1 cellular context compared by ENCODE assay signal in genomic region chr16:2155091-2156024, GRCh38.
TF ChIP-seq lines count a peak whose summit lies in the region.

TRAF7 (plus strand) TSS chr16:2155782; CDS start chr16:2163921, 8,139 bp downstream.

TF ChIP-seq in HepG2, 621 proteins besides CTCF, POLR2A, EP300 and RAD21 (continued from another document and continues in another):
- TF ChIP-seq IKZF5 (CRISPR knock-in tag; IDR thresholded peaks at IDR 0.05): 0 out of 2 replicates have a peak, but pooled peaks have one; percentile 40
- TF ChIP-seq, protein P1, sequence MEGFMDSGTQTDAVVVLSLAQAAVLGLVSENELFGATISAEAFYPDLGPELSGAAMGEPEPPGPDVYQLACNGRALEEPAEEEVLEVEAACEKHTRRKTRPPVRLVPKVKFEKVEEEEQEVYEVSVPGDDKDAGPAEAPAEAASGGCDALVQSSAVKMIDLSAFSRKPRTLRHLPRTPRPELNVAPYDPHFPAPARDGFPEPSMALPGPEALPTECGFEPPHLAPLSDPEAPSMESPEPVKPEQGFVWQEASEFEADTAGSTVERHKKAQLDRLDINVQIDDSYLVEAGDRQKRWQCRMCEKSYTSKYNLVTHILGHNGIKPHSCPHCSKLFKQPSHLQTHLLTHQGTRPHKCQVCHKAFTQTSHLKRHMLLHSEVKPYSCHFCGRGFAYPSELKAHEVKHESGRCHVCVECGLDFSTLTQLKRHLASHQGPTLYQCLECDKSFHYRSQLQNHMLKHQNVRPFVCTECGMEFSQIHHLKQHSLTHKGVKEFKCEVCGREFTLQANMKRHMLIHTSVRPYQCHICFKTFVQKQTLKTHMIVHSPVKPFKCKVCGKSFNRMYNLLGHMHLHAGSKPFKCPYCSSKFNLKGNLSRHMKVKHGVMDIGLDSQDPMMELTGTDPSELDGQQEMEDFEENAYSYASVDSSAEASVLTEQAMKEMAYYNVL (CRISPR knock-in tag; IDR thresholded peaks at IDR 0.05; ENCODE audit: borderline replicate concordance): peak; percentile 62; the same call in 1 of the 2 replicates
- 0 out of 2 replicates have a peak, but pooled peaks have one; percentile 29 for TF ChIP-seq RFX5 (IDR thresholded peaks at IDR 0.05; ENCODE audit: low read depth, low read length)
- TF ChIP-seq ZNF230 (CRISPR knock-in tag; IDR thresholded peaks at IDR 0.05): 0 out of 2 replicates have a peak, but pooled peaks have one; percentile 65
- peak; percentile 96 for TF ChIP-seq ELF4 (CRISPR knock-in tag; IDR thresholded peaks at IDR 0.05; ENCODE audit: borderline replicate concordance)
- peak; percentile 83 for TF ChIP-seq RBM39 (IDR thresholded peaks at IDR 0.05; ENCODE audit: low read depth, low read length, poor library complexity, severe bottlenecking)
- no peak for TF ChIP-seq NFIB (CRISPR knock-in tag; IDR thresholded peaks at IDR 0.05; ENCODE audit: borderline replicate concordance)
- TF ChIP-seq KAT7 (CRISPR knock-in tag; IDR thresholded peaks at IDR 0.05; ENCODE audit: borderline replicate concordance): peak; percentile 55; the same call in 1 of the 2 replicates
- peak; percentile 78 for TF ChIP-seq ZSCAN25 (CRISPR knock-in tag; IDR thresholded peaks at IDR 0.05)
- no peak for TF ChIP-seq MIER2 (CRISPR knock-in tag; IDR thresholded peaks at IDR 0.05)
- TF ChIP-seq ZNF749 (CRISPR knock-in tag; IDR thresholded peaks at IDR 0.05; ENCODE audit: borderline replicate concordance): 0 out of 2 replicates have a peak, but pooled peaks have one; percentile 80
- TF ChIP-seq REPIN1 (CRISPR knock-in tag; IDR thresholded peaks at IDR 0.05; ENCODE audit: borderline replicate concordance, low read depth): peak; percentile 86
- TF ChIP-seq ZSCAN21 (CRISPR knock-in tag; IDR thresholded peaks at IDR 0.05; ENCODE audit: borderline replicate concordance): 0 out of 2 replicates have a peak, but pooled peaks have one; percentile 82
- TF ChIP-seq KAT2B (IDR thresholded peaks at IDR 0.05; ENCODE audit: borderline replicate concordance, low read depth, low read length): no peak
- peak; percentile 77; the same call in 1 of the 2 replicates for TF ChIP-seq ZNF225 (CRISPR knock-in tag; IDR thresholded peaks at IDR 0.05)
- TF ChIP-seq KAT8 (CRISPR knock-in tag; IDR thresholded peaks at IDR 0.05): peak; percentile 76
- 0 out of 2 replicates have a peak, but pooled peaks have one; percentile 13 for TF ChIP-seq SSRP1 (CRISPR knock-in tag; IDR thresholded peaks at IDR 0.05)
- TF ChIP-seq HNRNPLL (IDR thresholded peaks at IDR 0.05; ENCODE audit: low read depth, low read length, poor library complexity, severe bottlenecking): peak; percentile 36
- TF ChIP-seq DZIP1 (CRISPR knock-in tag; IDR thresholded peaks at IDR 0.05): no peak
- no peak for TF ChIP-seq RFX3 (CRISPR knock-in tag; IDR thresholded peaks at IDR 0.05)
- peak; percentile 81; the same call in 1 of the 2 replicates for TF ChIP-seq ZMAT3 (CRISPR knock-in tag; conservative IDR thresholded peaks at IDR 0.05)
- TF ChIP-seq CHCHD3 (CRISPR knock-in tag; IDR thresholded peaks at IDR 0.05): peak; percentile 84; the same call in 1 of the 2 replicates
- TF ChIP-seq, protein P2, sequence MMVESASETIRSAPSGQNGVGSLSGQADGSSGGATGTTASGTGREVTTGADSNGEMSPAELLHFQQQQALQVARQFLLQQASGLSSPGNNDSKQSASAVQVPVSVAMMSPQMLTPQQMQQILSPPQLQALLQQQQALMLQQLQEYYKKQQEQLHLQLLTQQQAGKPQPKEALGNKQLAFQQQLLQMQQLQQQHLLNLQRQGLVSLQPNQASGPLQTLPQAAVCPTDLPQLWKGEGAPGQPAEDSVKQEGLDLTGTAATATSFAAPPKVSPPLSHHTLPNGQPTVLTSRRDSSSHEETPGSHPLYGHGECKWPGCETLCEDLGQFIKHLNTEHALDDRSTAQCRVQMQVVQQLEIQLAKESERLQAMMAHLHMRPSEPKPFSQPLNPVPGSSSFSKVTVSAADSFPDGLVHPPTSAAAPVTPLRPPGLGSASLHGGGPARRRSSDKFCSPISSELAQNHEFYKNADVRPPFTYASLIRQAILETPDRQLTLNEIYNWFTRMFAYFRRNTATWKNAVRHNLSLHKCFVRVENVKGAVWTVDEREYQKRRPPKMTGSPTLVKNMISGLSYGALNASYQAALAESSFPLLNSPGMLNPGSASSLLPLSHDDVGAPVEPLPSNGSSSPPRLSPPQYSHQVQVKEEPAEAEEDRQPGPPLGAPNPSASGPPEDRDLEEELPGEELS (CRISPR knock-in tag; IDR thresholded peaks at IDR 0.05): no peak; the same call in 1 of the 2 replicates
- TF ChIP-seq TCF7 (IDR thresholded peaks at IDR 0.05; ENCODE audit: low read depth): no peak
- TF ChIP-seq, protein P3, sequence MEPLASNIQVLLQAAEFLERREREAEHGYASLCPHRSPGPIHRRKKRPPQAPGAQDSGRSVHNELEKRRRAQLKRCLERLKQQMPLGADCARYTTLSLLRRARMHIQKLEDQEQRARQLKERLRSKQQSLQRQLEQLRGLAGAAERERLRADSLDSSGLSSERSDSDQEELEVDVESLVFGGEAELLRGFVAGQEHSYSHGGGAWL (CRISPR knock-in tag; IDR thresholded peaks at IDR 0.05): peak; percentile 62; the same call in 1 of the 2 replicates
- peak; percentile 64 for TF ChIP-seq ZNF747 (CRISPR knock-in tag; IDR thresholded peaks at IDR 0.05; ENCODE audit: borderline replicate concordance)
- peak; percentile 91 for TF ChIP-seq SPEN (CRISPR knock-in tag; IDR thresholded peaks at IDR 0.05; ENCODE audit: low read depth)
- peak; percentile 95 for TF ChIP-seq YEATS4 (CRISPR knock-in tag; IDR thresholded peaks at IDR 0.05; ENCODE audit: borderline replicate concordance)
- peak; percentile 53 for TF ChIP-seq ELF3 (CRISPR knock-in tag; IDR thresholded peaks at IDR 0.05)
- no peak; the same call in 1 of the 2 replicates for TF ChIP-seq CREBL2 (CRISPR knock-in tag; IDR thresholded peaks at IDR 0.05; ENCODE audit: borderline replicate concordance)
- peak; percentile 100 for TF ChIP-seq DR1 (CRISPR knock-in tag; IDR thresholded peaks at IDR 0.05)
- TF ChIP-seq ZBTB26 (CRISPR knock-in tag; IDR thresholded peaks at IDR 0.05; ENCODE audit: borderline replicate concordance): no peak
- no peak for TF ChIP-seq ZKSCAN8 (CRISPR knock-in tag; IDR thresholded peaks at IDR 0.05; ENCODE audit: borderline replicate concordance)
- TF ChIP-seq KDM5A (IDR thresholded peaks at IDR 0.05; ENCODE audit: borderline replicate concordance, low read length): peak; percentile 64; the same call in 1 of the 2 replicates
- 0 out of 2 replicates have a peak, but pooled peaks have one; percentile 51 for TF ChIP-seq ZBTB42 (CRISPR knock-in tag; IDR thresholded peaks at IDR 0.05)
- no peak for TF ChIP-seq ZNF24 (IDR thresholded peaks at IDR 0.05)
- 0 out of 2 replicates have a peak, but pooled peaks have one; percentile 10 for TF ChIP-seq PPARG (CRISPR knock-in tag; conservative IDR thresholded peaks at IDR 0.05)
- 0 out of 2 replicates have a peak, but pooled peaks have one; percentile 71 for TF ChIP-seq SNAI1 (CRISPR knock-in tag; IDR thresholded peaks at IDR 0.05; ENCODE audit: borderline replicate concordance)
- no peak for TF ChIP-seq RAD51 (IDR thresholded peaks at IDR 0.05; ENCODE audit: borderline replicate concordance)
- peak; percentile 84 for TF ChIP-seq ZNF160 (CRISPR knock-in tag; IDR thresholded peaks at IDR 0.05)
- TF ChIP-seq, protein P4, sequence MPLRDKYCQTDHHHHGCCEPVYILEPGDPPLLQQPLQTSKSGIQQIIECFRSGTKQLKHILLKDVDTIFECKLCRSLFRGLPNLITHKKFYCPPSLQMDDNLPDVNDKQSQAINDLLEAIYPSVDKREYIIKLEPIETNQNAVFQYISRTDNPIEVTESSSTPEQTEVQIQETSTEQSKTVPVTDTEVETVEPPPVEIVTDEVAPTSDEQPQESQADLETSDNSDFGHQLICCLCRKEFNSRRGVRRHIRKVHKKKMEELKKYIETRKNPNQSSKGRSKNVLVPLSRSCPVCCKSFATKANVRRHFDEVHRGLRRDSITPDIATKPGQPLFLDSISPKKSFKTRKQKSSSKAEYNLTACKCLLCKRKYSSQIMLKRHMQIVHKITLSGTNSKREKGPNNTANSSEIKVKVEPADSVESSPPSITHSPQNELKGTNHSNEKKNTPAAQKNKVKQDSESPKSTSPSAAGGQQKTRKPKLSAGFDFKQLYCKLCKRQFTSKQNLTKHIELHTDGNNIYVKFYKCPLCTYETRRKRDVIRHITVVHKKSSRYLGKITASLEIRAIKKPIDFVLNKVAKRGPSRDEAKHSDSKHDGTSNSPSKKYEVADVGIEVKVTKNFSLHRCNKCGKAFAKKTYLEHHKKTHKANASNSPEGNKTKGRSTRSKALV (CRISPR knock-in tag; IDR thresholded peaks at IDR 0.05): no peak
- TF ChIP-seq ZNF337 (CRISPR knock-in tag; IDR thresholded peaks at IDR 0.05; ENCODE audit: borderline replicate concordance, low read depth): no peak
- peak in 1 of 2 experiments; percentile 64; a peak in 2 of 4 replicates for TF ChIP-seq HMGXB4 (CRISPR knock-in tag; IDR thresholded peaks at IDR 0.05; ENCODE audit: borderline replicate concordance in 1 of 2, low read depth in 1 of 2)
- TF ChIP-seq, protein P5, sequence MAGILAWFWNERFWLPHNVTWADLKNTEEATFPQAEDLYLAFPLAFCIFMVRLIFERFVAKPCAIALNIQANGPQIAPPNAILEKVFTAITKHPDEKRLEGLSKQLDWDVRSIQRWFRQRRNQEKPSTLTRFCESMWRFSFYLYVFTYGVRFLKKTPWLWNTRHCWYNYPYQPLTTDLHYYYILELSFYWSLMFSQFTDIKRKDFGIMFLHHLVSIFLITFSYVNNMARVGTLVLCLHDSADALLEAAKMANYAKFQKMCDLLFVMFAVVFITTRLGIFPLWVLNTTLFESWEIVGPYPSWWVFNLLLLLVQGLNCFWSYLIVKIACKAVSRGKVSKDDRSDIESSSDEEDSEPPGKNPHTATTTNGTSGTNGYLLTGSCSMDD (CRISPR knock-in tag; IDR thresholded peaks at IDR 0.05): no peak
- TF ChIP-seq, protein P6, sequence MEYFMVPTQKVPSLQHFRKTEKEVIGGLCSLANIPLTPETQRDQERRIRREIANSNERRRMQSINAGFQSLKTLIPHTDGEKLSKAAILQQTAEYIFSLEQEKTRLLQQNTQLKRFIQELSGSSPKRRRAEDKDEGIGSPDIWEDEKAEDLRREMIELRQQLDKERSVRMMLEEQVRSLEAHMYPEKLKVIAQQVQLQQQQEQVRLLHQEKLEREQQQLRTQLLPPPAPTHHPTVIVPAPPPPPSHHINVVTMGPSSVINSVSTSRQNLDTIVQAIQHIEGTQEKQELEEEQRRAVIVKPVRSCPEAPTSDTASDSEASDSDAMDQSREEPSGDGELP (IDR thresholded peaks at IDR 0.05; ENCODE audit: borderline replicate concordance, low read depth): peak; percentile 29; the same call in 1 of the 2 replicates
- no peak for TF ChIP-seq SMARCE1 (IDR thresholded peaks at IDR 0.05; ENCODE audit: borderline replicate concordance)
- no peak for TF ChIP-seq ZNF570 (CRISPR knock-in tag; IDR thresholded peaks at IDR 0.05; ENCODE audit: borderline replicate concordance)
- TF ChIP-seq SMAD3 (CRISPR knock-in tag; IDR thresholded peaks at IDR 0.05): peak; percentile 71
- TF ChIP-seq FOXJ3 (CRISPR knock-in tag; IDR thresholded peaks at IDR 0.05; ENCODE audit: borderline replicate concordance): 0 out of 2 replicates have a peak, but pooled peaks have one; percentile 27
- TF ChIP-seq ZNF792 (CRISPR knock-in tag; IDR thresholded peaks at IDR 0.05): peak; percentile 62; the same call in 1 of the 2 replicates
